ENCODE assay signal across 14 cellular contexts in the genomic region with DNA sequence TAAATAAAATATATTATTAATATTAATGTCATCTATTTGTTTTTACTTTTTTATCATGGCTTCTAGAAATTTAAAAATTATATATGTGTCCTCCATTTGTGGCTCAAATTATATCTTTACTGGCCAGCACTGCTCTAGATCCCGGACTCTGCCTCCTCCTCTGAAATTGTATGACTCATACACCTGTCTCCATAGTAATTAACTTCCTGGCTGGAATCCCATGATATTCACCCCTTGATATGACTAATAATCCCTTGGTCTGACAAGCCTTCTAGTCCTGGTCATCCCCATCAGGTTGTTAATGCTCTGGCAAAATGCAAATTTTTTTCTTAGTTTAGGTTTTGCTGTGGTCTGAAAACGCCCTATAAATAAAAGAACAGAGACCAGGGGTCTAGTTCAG.
DNase-seq lines count a peak whose midpoint lies in the region; TF ChIP-seq lines count a peak whose summit lies in the region.
"Had no signal": no experiment of that assay in that cellular context is flagged by ENCODE, and none has a peak within 500 bp of the region (broad histone marks: within the 10 kb centered on the region; RNA-seq: fewer than 3 reads in every experiment).

No MANE protein-coding gene starts in this region.

- in situ Hi-C loops in Caki2 (cut with HindIII; ENCODE audit: low pct_unique_long_range_greater_than_20kb, low sequenced_read_pairs), result no loop called here
- in situ Hi-C loops in mammary epithelial cell (cut with MboI; ENCODE audit: low sequenced_read_pairs in 2 of 2), result no loop called here

- H3K4me1 ChIP-seq in mammary epithelial cell (ENCODE audit: insufficient read depth, low read length), result peaks cover 10% of the 10 kb centered on the region

- H3K9ac ChIP-seq in mammary epithelial cell (ENCODE audit: insufficient read depth, low read length), result no peak overlapping the region

- H3K36me3 Mint-ChIP-seq in osteocyte (ENCODE audit: unreplicated experiment), result no peaks in the 10 kb centered on the region

- H3K27me3 ChIP-seq in mammary epithelial cell (ENCODE audit: insufficient read depth, low read length), result no peaks in the 10 kb centered on the region
- H3K27me3 ChIP-seq: neutrophil had no signal

- dilution Hi-C loops in mammary epithelial cell (cut with HindIII; ENCODE audit: low sequenced_read_pairs), result no loop called here

- WGBS in mammary epithelial cell (ENCODE audit: low coverage, missing lambda C conversion rate), result 6% methylated on average over 2 of the region's 2 CpGs

- TF ChIP-seq CTCF in mammary epithelial cell (conservative IDR thresholded peaks at IDR 0.05 in 1 of 2, IDR thresholded peaks at IDR 0.05 in 1 of 2; ENCODE audit: extremely low read depth in 1 of 2, insufficient read depth in 1 of 2, low read depth in 1 of 2, low read length in 2 of 2) (no peak), osteocyte (IDR thresholded peaks at IDR 0.05) (no peak)

- H3K79me2 ChIP-seq in mammary epithelial cell (ENCODE audit: insufficient read depth, low read length), result no peaks in the 10 kb centered on the region

- H3K27ac Mint-ChIP-seq in osteocyte (ENCODE audit: unreplicated experiment), result no peak overlapping the region
- H3K27ac Mint-ChIP-seq: activated CD8-positive, alpha-beta T cell treated with anti-CD3 and anti-CD28 coated beads, Interleukin-2, amount 10 ng/mL, durations not matched to agents 7 days and 5 days; activated T-helper 17 cell treated with anti-CD3 and anti-CD28 coated beads, Interleukin-2, amount 50 U/mL, for 72 hours had no signal

- TF ChIP-seq RAD21 in Ishikawa (IDR thresholded peaks at IDR 0.05; ENCODE audit: low read depth), result no peak

- no peak overlapping the region for H3K27ac ChIP-seq in mammary epithelial cell (ENCODE audit: insufficient read depth, low read depth, low read length)
- H3K27ac ChIP-seq: dorsolateral prefrontal cortex, neutrophil had no signal

- BruUV-seq in mammary epithelial cell (replicated peaks; lab: Mats Ljungman, UMichigan), result no TSS peak

- DNase-seq in Caki2 (ENCODE audit: low read depth) (peak; percentile 70), mammary epithelial cell (peak; percentile 88), kidney glomerular epithelial cell (lab: John Stamatoyannopoulos, UW) (peak; percentile 94), NCI-H524 (lab: John Stamatoyannopoulos, UW) (no peak), NCI-H1048 (lab: John Stamatoyannopoulos, UW) (no peak), osteocyte (ENCODE audit: extremely low spot score, unreplicated experiment) (no peak)
- no peak for DNase-seq in activated naive CD4-positive, alpha-beta T cell (lab: John Stamatoyannopoulos, UW)
- DNase-seq: activated CD8-positive, alpha-beta T cell treated with anti-CD3 and anti-CD28 coated beads, Interleukin-2, amount 10 ng/mL, durations not matched to agents 7 days and 5 days; anterior cingulate cortex; dorsolateral prefrontal cortex; NCI-H2171 treated with DMSO at 0.1 percent for 48 hours had no signal

- H3K27me3 Mint-ChIP-seq in osteocyte (ENCODE audit: unreplicated experiment), result no peaks in the 10 kb centered on the region
- H3K27me3 Mint-ChIP-seq: activated T-helper 17 cell treated with anti-CD3 and anti-CD28 coated beads, Interleukin-2, amount 50 U/mL, for 72 hours had no signal

- H3K4me1 Mint-ChIP-seq in osteocyte (ENCODE audit: unreplicated experiment), result peaks cover 2% of the 10 kb centered on the region
- H3K4me1 Mint-ChIP-seq: activated T-helper 17 cell treated with anti-CD3 and anti-CD28 coated beads, Interleukin-2, amount 50 U/mL, for 72 hours had no signal

- intact Hi-C loops in mammary epithelial cell (cut with micrococcal nuclease), result no loop called here

- no peak overlapping the region for H3K4me3 Mint-ChIP-seq in osteocyte (ENCODE audit: unreplicated experiment)
- H3K4me3 Mint-ChIP-seq: activated CD8-positive, alpha-beta T cell treated with anti-CD3 and anti-CD28 coated beads, Interleukin-2, amount 10 ng/mL, durations not matched to agents 7 days and 5 days; activated T-helper 17 cell treated with anti-CD3 and anti-CD28 coated beads, Interleukin-2, amount 50 U/mL, for 72 hours had no signal

- no peak overlapping the region for H2AFZ ChIP-seq in mammary epithelial cell (ENCODE audit: low read depth, low read length)

- H3K36me3 ChIP-seq in mammary epithelial cell (ENCODE audit: insufficient read depth, low read length), result no peaks in the 10 kb centered on the region
- H3K36me3 ChIP-seq: neutrophil had no signal

- no peak overlapping the region for H3K4me3 ChIP-seq in mammary epithelial cell (replicated peaks in 1 of 3; ENCODE audit: insufficient read depth in 1 of 3, low read depth in 2 of 3, low read length in 3 of 3)
- H3K4me3 ChIP-seq: dorsolateral prefrontal cortex had no signal

- peaks cover 8% of the 10 kb centered on the region for H3K9me3 Mint-ChIP-seq in osteocyte (ENCODE audit: unreplicated experiment)

- no peak overlapping the region for H3K4me2 ChIP-seq in mammary epithelial cell (ENCODE audit: insufficient read depth, low read depth, low read length)

- no peak for TF ChIP-seq EP300 in Ishikawa (IDR thresholded peaks at IDR 0.05; ENCODE audit: borderline replicate concordance)

- no peaks in the 10 kb centered on the region for H4K20me1 ChIP-seq in mammary epithelial cell (ENCODE audit: insufficient read depth, low read length)

- H3K9me3 ChIP-seq in mammary epithelial cell (replicated peaks; ENCODE audit: insufficient read depth, low read length), result no peaks in the 10 kb centered on the region
- H3K9me3 ChIP-seq: neutrophil had no signal

- CTCF ChIA-PET in mammary epithelial cell (lab: Charles Lee; ENCODE audit: low non-redundant PET), result no interaction called here

TF ChIP-seq in Ishikawa, 13 proteins besides CTCF, POLR2A, EP300 and RAD21:
- TF ChIP-seq TCF12 (IDR thresholded peaks at IDR 0.05; ENCODE audit: low read depth) (no peak), NFIC (IDR thresholded peaks at IDR 0.05) (peak; percentile 42; the same call in 1 of the 2 replicates)

Comparison
In these comparisons a context has a peak if more than half of its experiments do, and no peak if none do; other contexts are left out.
1. DNase-seq: peak in Caki2 (single experiment), mammary epithelial cell (single experiment) and kidney glomerular epithelial cell (single experiment); none in NCI-H524 (0 of 2), NCI-H1048 (single experiment), osteocyte (single experiment) and activated naive CD4-positive, alpha-beta T cell (0 of 4).